ENCODE assay signal across 8 cellular contexts in the genomic region with DNA sequence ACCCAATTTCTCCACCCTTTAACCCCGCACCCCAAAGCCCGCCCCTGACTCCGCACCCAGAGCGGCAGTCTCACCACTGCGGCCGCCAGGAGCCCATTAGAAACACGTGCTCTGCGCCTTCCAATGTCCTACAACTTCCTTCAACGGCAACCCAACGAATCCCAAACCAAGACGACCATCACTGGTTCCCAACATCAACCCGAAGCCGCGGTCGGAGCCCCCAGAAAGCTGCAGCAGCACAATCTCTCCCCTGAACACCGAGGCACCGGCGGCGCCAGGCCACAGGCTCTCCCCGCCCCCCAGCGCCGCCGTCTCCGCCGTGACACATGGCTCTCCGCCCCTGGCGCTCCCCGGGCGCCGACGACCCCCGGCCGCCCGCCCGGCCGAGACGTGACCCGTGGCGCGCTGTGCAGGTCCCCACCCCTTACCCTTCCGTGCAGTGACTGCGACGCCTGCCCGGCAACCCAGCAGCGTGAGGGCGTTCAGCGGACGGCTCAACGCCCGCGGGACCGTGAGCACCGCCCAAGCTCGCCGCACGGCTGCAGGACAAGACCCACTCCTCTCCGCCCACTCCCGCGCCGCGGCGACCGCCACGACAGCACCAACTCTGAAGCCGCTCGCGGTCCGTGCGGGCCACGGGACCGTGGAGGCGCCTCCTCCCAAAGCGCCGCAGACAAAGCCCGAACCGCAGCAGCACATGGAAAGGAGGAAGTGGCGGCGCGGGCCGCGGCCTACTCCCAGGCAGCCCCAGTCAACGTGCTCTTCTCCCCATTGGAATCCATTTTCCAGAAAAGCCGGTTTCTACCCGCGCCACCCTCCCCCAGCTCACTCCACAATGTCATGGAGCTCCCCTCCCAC. TPM values are rescaled to one million over a fixed set of nuclear protein-coding genes. Genes with fewer than 3 reads are reported as not detected.
DNase-seq lines count a peak whose midpoint lies in the region; ATAC-seq and TF ChIP-seq lines count a peak whose summit lies in the region.

No MANE protein-coding gene starts in this region.

- peak overlapping the region; percentile 100 for H3K27ac Mint-ChIP-seq in nephron progenitor cell

- CTCF ChIA-PET in AG04450 (lab: Charles Lee), result no interaction called here

- H3K9me3 ChIP-seq in AG04450 (ENCODE audit: control insufficient read depth, insufficient read depth, low read length) (peaks cover 6% of the 10 kb centered on the region; the same call in 1 of the 2 replicates), Peyer's patch (no peaks in the 10 kb centered on the region)

- no peak for TF ChIP-seq POLR2A in Peyer's patch (IDR thresholded peaks at IDR 0.05)

- H3K4me1 ChIP-seq in Peyer's patch, result peaks cover 0 to 30% (median 5%) of the 10 kb centered on the region in 4 donors

- POLR2A ChIA-PET in AG04450 (lab: Yijun Ruan, JAX), result interaction anchor here (0.5 to 9.2 kb wide), 19 partner anchors 10 to 564 kb away, joined by 3 to 582 read pairs (median 8); a partner anchor contains a TSS

- H3K27me3 Mint-ChIP-seq in nephron progenitor cell (ENCODE audit: low read depth, poor library complexity), result no peaks in the 10 kb centered on the region

- H3K4me3 ChIP-seq in AG04450 (ENCODE audit: low read depth, low read length), result peak overlapping the region; percentile 99
- H3K4me3 ChIP-seq in H7 (ENCODE audit: insufficient read depth, low read depth, low read length), result peak overlapping the region; percentile 100
- H3K4me3 ChIP-seq in Peyer's patch, result peak overlapping the region; percentile 95 to 99 (median 98)
- peak overlapping the region; percentile 97 for H3K4me3 ChIP-seq in fibroblast of pulmonary artery (replicated peaks; ENCODE audit: low read depth, low read length)

- ATAC-seq in stimulated activated naive CD8-positive, alpha-beta T cell treated with anti-CD3 and anti-CD28 coated beads, Interleukin-15, Interleukin-2, amounts not matched to agents 100 U/mL and 50 U/mL, for 24 hours, result no peak
- ATAC-seq in GM19023 (IDR thresholded peaks at IDR 0.05; ENCODE audit: unreplicated experiment), result no peak

- H3K27me3 ChIP-seq in AG04450 (ENCODE audit: control insufficient read depth, insufficient read depth, low read length) (no peaks in the 10 kb centered on the region), H7 (ENCODE audit: control insufficient read depth, insufficient read depth, low read length) (no peaks in the 10 kb centered on the region), Peyer's patch (no peaks in the 10 kb centered on the region)

- H3K36me3 ChIP-seq in H7 (replicated peaks; ENCODE audit: control insufficient read depth, insufficient read depth, low read length) (peaks cover 15% of the 10 kb centered on the region), Peyer's patch (peaks cover 0 to 26% (median 0%) of the 10 kb centered on the region in 3 donors)

- H3K9me3 Mint-ChIP-seq in nephron progenitor cell, result peaks cover 20% of the 10 kb centered on the region

- H3K27ac ChIP-seq in AG04450 (ENCODE audit: low read depth, low read length), result peak overlapping the region; percentile 100
- H3K27ac ChIP-seq in Peyer's patch, result peak overlapping the region; percentile 95 to 100 (median 100)

- H3K4me1 Mint-ChIP-seq in nephron progenitor cell, result peaks cover 60% of the 10 kb centered on the region

- peaks cover 58% of the 10 kb centered on the region for H3K36me3 Mint-ChIP-seq in nephron progenitor cell (ENCODE audit: low read depth)

- DNase-seq in AG04450 (ENCODE audit: low read depth, low spot score) (no peak), H7 (peak; percentile 58), Peyer's patch (peak; percentile 57 to 78 (median 73)), fibroblast of pulmonary artery (ENCODE audit: low read depth) (peak; percentile 51), nephron progenitor cell (peak; percentile 61)
- peak; percentile 35 for DNase-seq in activated effector memory CD4-positive, alpha-beta T cell treated with Interleukin-2 at 50 U/mL for 16 hours
- peak; percentile 60 for DNase-seq in stimulated activated naive CD8-positive, alpha-beta T cell treated with anti-CD3 and anti-CD28 coated beads, Interleukin-15, Interleukin-2, amounts not matched to agents 100 U/mL and 50 U/mL, for 24 hours

- TF ChIP-seq CTCF in AG04450 (IDR thresholded peaks at IDR 0.05; ENCODE audit: low read depth, low read length) (no peak), Peyer's patch (IDR thresholded peaks at IDR 0.05) (peak in 2 of 6 experiments; percentile 21 to 24), fibroblast of pulmonary artery (IDR thresholded peaks at IDR 0.05; ENCODE audit: low read length, missing control alignments) (no peak), nephron progenitor cell (IDR thresholded peaks at IDR 0.05) (no peak)

- peak overlapping the region; percentile 100 for H3K4me3 Mint-ChIP-seq in nephron progenitor cell

RNA-seq across cellular contexts. Expression of a gene that starts 0.5 kb away (rescaled TPM):
- 38.5 and 40.4 TPM in 2 replicates for polyA plus RNA-seq in AG04450 (2011; rRNA removed)
- 22.6 and 30.1 TPM in 2 replicates for polyA minus RNA-seq in AG04450 (2011; rRNA and poly(A)+ RNA removed)
- total RNA-seq in H7 (2014; rRNA removed; shearing (Covaris generic)), result 58.0 and 60.7 TPM in 2 replicates
- total RNA-seq in Peyer's patch, result 10 to 100 TPM; 32.4 to 52.8 (median 37.8) TPM

RNA-seq across cellular contexts. Expression of a gene that starts 48.5 kb away (rescaled TPM):
- polyA plus RNA-seq in AG04450 (2011; rRNA removed), result 77.0 and 114 TPM in 2 replicates
- polyA minus RNA-seq in AG04450 (2011; rRNA and poly(A)+ RNA removed), result 36.8 and 83.8 TPM in 2 replicates
- 30.6 and 38.4 TPM in 2 replicates for total RNA-seq in H7 (2014; rRNA removed; shearing (Covaris generic))
- total RNA-seq in Peyer's patch, result 100 to 1,000 TPM in 3 of 4 donors, 10 to 100 TPM in 1; 91.2 to 123 (median 103) TPM
